ENCODE assay signal across 7 cellular contexts in the genomic region with DNA sequence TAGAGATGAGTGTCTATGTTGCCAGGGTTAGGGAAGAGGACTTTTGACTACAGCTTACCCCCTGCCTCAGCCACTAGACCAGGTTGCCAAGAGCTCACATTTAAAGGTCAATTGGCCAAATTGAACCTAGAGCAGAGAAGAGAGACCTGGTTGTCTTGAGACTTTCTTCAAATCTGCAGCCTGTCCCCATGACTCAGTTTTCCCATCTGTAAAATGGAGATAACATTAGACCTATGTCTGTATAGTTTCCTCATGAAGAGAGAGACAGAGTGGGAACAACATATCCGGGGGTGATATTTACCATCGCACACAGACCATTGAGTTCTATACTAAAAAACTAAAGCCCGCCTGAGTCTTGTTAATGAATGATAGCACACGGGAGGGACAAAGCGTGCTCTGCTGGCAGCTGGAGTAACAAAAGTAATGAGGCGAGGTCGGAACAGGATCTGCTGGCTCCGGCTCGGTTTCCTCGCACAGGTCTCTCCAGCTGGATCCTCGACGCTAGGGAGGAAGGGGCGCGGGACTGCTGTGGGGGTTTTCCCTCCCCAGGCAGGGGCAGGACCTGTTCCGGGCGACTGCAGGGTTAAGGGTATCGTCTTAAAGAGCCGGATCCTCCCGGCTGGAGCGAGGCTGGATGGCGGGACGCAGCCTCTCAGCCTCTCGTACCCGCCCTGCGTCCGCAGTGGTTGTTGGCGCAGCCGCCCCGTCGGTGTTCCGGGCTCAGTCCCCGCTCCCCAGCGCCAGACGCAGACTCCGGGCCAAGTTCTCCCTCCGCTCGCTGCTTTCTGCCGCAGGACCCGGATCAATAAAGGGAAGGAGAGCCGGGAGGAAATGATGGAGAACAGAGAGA. TPM values are rescaled to one million over a fixed set of nuclear protein-coding genes. Genes with fewer than 3 reads are reported as not detected.
A peak's percentile ranks its signal among the peaks of the same experiment; 100 is the strongest.
DNase-seq lines count a peak whose midpoint lies in the region; ATAC-seq, FAIRE-seq and TF ChIP-seq lines count a peak whose summit lies in the region.

No MANE protein-coding gene starts in this region.

- peaks cover 46% of the 10 kb centered on the region for H3K4me1 Mint-ChIP-seq in nephron progenitor cell

- peaks cover 44% of the 10 kb centered on the region for H3K79me2 ChIP-seq in endothelial cell of umbilical vein (ENCODE audit: control insufficient read depth, insufficient read depth, low read length)

- intact Hi-C loops in endothelial cell of umbilical vein (cut with micrococcal nuclease), result loop anchor here (5.0 kb wide), 1 partner anchor 87 kb away; no protein-coding TSS in a partner anchor

- H3K36me3 Mint-ChIP-seq in nephron progenitor cell (ENCODE audit: low read depth), result no peaks in the 10 kb centered on the region

- H3K27me3 ChIP-seq in HAP-1 (ENCODE audit: low read depth) (no peaks in the 10 kb centered on the region), NT2/D1 (ENCODE audit: insufficient read depth, insufficient read length) (peaks cover 40% of the 10 kb centered on the region), endothelial cell of umbilical vein (ENCODE audit: control insufficient read depth in 2 of 2, insufficient read depth in 2 of 2, low read length in 2 of 2) (no peaks in the 10 kb centered on the region)

- peak overlapping the region; percentile 92 for H3K4me3 Mint-ChIP-seq in nephron progenitor cell

- POLR2A ChIA-PET in endothelial cell of umbilical vein (lab: Charles Lee), result interaction anchor here (1.1 kb wide), 1 partner anchor 334 kb away, joined by 3 read pairs; no protein-coding TSS in a partner anchor

- no TSS peak for BruUV-seq in endothelial cell of umbilical vein (replicated peaks; lab: Mats Ljungman, UMichigan)

- dilution Hi-C loops in endothelial cell of umbilical vein (cut with MboI; ENCODE audit: extremely low pct_ligation_motif_present, low sequenced_read_pairs), result no loop called here

- H3K36me3 ChIP-seq in HAP-1 (replicated peaks), result no peaks in the 10 kb centered on the region
- H3K36me3 ChIP-seq in NT2/D1 (ENCODE audit: insufficient read depth, insufficient read length, low read length), result peaks cover under 1% of the 10 kb centered on the region
- peaks cover 0 to 2% of the 10 kb centered on the region in 2 experiments for H3K36me3 ChIP-seq in endothelial cell of umbilical vein (ENCODE audit: control insufficient read depth in 2 of 2, extremely low read depth in 1 of 2, insufficient read depth in 2 of 2, low read length in 2 of 2)

- no peak overlapping the region for H3K27ac Mint-ChIP-seq in nephron progenitor cell

- in situ Hi-C loops in HAP-1 (cut with MboI; ENCODE audit: low sequenced_read_pairs), result no loop called here

- peaks cover 30% of the 10 kb centered on the region for H3K27me3 Mint-ChIP-seq in nephron progenitor cell (ENCODE audit: low read depth, poor library complexity)

- DNase-seq in HAP-1 (ENCODE audit: low spot score in 2 of 2) (peak in 1 of 2 experiments; percentile 48), NT2/D1 (ENCODE audit: low read depth, low spot score) (no peak), endothelial cell of umbilical vein (ENCODE audit: low read depth, low spot score) (peak; percentile 23), nephron progenitor cell (peak; percentile 46), GM19238 (ENCODE audit: insufficient read length, low spot score) (no peak), MV-4-11 (lab: John Stamatoyannopoulos, UW) (no peak)

- peak overlapping the region; percentile 87 for H3K9ac ChIP-seq in NT2/D1 (ENCODE audit: insufficient read length, low read depth)
- H3K9ac ChIP-seq in endothelial cell of umbilical vein (replicated peaks; ENCODE audit: extremely low read depth, insufficient read depth, low read length), result peak overlapping the region; percentile 67

- no peaks in the 10 kb centered on the region for H3K9me1 ChIP-seq in endothelial cell of umbilical vein (replicated peaks; ENCODE audit: control insufficient read depth, extremely low read depth, insufficient read depth, low read length)

- peaks cover 20% of the 10 kb centered on the region for H3K9me3 Mint-ChIP-seq in nephron progenitor cell

- H3K4me1 ChIP-seq in HAP-1 (peaks cover 33% of the 10 kb centered on the region), NT2/D1 (ENCODE audit: insufficient read depth, insufficient read length) (no peaks in the 10 kb centered on the region), endothelial cell of umbilical vein (ENCODE audit: control insufficient read depth, extremely low read depth, insufficient read depth, low read length) (peaks cover 34% of the 10 kb centered on the region)

- peak overlapping the region; percentile 93 for H3K4me2 ChIP-seq in endothelial cell of umbilical vein (ENCODE audit: insufficient read depth, low read length)

- H3K9me3 ChIP-seq in HAP-1 (no peaks in the 10 kb centered on the region), NT2/D1 (ENCODE audit: insufficient read depth, low read length) (peaks cover 7% of the 10 kb centered on the region; the same call in 1 of the 2 replicates), endothelial cell of umbilical vein (replicated peaks; ENCODE audit: control insufficient read depth, insufficient read depth, low read length) (no peaks in the 10 kb centered on the region)

- H3K27ac ChIP-seq in endothelial cell of umbilical vein (ENCODE audit: insufficient read depth, low read depth, low read length), result peak overlapping the region; percentile 49

- peak overlapping the region; percentile 74 for H2AFZ ChIP-seq in endothelial cell of umbilical vein (ENCODE audit: low read depth, low read length)

- FAIRE-seq in endothelial cell of umbilical vein (lab: Jason Lieb, UNC), result peak; percentile 78

- no peak for TF ChIP-seq POLR2A in endothelial cell of umbilical vein (IDR thresholded peaks at IDR 0.05; ENCODE audit: low read depth, low read length)

- no peaks in the 10 kb centered on the region for H4K20me1 ChIP-seq in endothelial cell of umbilical vein (replicated peaks; ENCODE audit: control insufficient read depth, extremely low read depth, insufficient read depth, low read length)

- TF ChIP-seq CTCF in endothelial cell of umbilical vein (IDR thresholded peaks at IDR 0.05; ENCODE audit: extremely low read depth in 1 of 2, insufficient read depth in 1 of 2, low read depth in 1 of 2, low read length in 2 of 2) (no peak), nephron progenitor cell (IDR thresholded peaks at IDR 0.05) (no peak)

- peak overlapping the region; percentile 42 for H3K4me3 ChIP-seq in HAP-1
- peak overlapping the region; percentile 72 for H3K4me3 ChIP-seq in NT2/D1 (ENCODE audit: insufficient read length, low read depth)
- peak overlapping the region; percentile 34 to 83 (median 67) for H3K4me3 ChIP-seq in endothelial cell of umbilical vein (replicated peaks in 1 of 3; ENCODE audit: insufficient read depth in 1 of 3, low read depth in 1 of 3, low read length in 3 of 3)

- no peak for ATAC-seq in HG03039 (IDR thresholded peaks at IDR 0.05; ENCODE audit: unreplicated experiment)

- CTCF ChIA-PET in endothelial cell of umbilical vein (lab: Charles Lee), result interaction anchor here (0.7 to 7.6 kb wide), 17 partner anchors 23 to 299 kb away, joined by 3 to 162 read pairs (median 7); no protein-coding TSS in a partner anchor

TF ChIP-seq in endothelial cell of umbilical vein, 7 proteins besides CTCF, POLR2A, EP300 and RAD21:
- TF ChIP-seq JUN (IDR thresholded peaks at IDR 0.05; ENCODE audit: borderline replicate concordance, insufficient read depth, insufficient read length, low read depth), result no peak
- peak; percentile 38 for TF ChIP-seq POLR2AphosphoS5 (IDR thresholded peaks at IDR 0.05; ENCODE audit: insufficient read depth, low read depth, low read length)

RNA-seq across cellular contexts. Expression of a gene that starts 1.4 kb away (rescaled TPM):
- 80.6 and 96.2 TPM in 2 replicates for total RNA-seq in endothelial cell of umbilical vein
- 63.2 and 86.3 TPM in 2 replicates for polyA plus RNA-seq in endothelial cell of umbilical vein
- polyA plus RNA-seq in endothelial cell of umbilical vein (2011; cell fraction: cytosol; rRNA removed), result 78.5 and 83.1 TPM in 2 replicates
- polyA plus RNA-seq in endothelial cell of umbilical vein (2011; cell fraction: nucleus; rRNA removed), result 93.1 and 133 TPM in 2 replicates
- 76.7 and 116 TPM in 2 replicates for polyA plus RNA-seq in endothelial cell of umbilical vein (2012)
- polyA minus RNA-seq in endothelial cell of umbilical vein, result 167 and 184 TPM in 2 replicates
- not detected for polyA minus RNA-seq in endothelial cell of umbilical vein (2011; cell fraction: cytosol; rRNA and poly(A)+ RNA removed)
- 58.4 and 89.5 TPM in 2 replicates for polyA minus RNA-seq in endothelial cell of umbilical vein (2011; cell fraction: nucleus; rRNA and poly(A)+ RNA removed)

Comparison
In these comparisons a context has a peak if more than half of its experiments do, and no peak if none do; other contexts are left out.
1. DNase-seq: peak in endothelial cell of umbilical vein (single experiment) and nephron progenitor cell (single experiment); none in NT2/D1 (single experiment), GM19238 (single experiment) and MV-4-11 (single experiment).
2. Peak in every context shown above with its lines, with median percentiles within 50 percentile points of each other: H3K4me3 ChIP-seq.